8 cellular contexts compared by ENCODE assay signal in the genomic region with DNA sequence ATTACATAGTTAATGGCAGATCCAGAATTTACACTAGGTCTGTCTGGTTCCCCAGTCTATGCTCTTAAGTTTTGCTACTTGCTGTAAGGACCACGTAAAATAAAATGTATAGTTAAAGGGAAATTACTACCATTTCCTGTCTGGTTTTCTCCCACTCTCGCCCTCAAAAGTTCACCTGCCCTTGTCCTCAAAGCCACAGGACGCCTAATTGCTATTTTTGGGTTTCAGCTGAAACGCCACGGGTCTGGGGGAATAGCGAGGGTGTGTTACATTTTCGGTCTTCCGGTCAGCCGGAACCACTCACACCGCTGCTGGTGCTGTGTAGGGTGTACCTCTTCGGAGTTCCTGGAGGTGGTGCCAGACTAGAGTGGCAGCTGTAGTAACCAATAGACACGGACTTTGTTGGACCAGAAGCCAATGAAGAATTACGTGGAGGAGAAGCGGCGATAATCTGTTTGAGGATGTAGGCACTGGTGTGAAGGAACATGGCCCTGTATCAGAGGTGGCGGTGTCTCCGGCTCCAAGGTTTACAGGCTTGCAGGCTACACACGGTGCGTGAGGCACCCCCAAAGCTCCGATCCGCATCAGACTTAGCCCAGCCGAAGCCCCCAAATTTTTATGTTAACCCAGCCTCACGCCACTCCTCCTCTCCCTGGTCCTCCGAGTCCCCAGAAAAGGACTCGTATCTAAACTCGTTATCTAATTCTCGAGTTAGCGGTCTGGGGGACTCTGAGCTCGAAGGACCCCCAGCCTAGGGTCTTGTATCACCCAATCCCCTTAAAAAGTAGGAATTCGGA. TPM values are rescaled to one million over a fixed set of nuclear protein-coding genes. Genes with fewer than 3 reads are reported as not detected.
DNase-seq lines count a peak whose midpoint lies in the region; ATAC-seq and TF ChIP-seq lines count a peak whose summit lies in the region.

Gene TARS2, plus strand, starts transcription at position 454 of the 797 bp plus-strand sequence. Its CDS starts 32 bp downstream, at position 486.

- H3K36me3 Mint-ChIP-seq in WTC11 = peaks cover 26% of the 10 kb centered on the region

- peak within 1 kb of the TSS; percentile 99 for H3K4me3 Mint-ChIP-seq in WTC11

- ATAC-seq in GM18909 (IDR thresholded peaks at IDR 0.05; ENCODE audit: poor library complexity, unreplicated experiment) (peak; percentile 99), HG03175 (IDR thresholded peaks at IDR 0.05; ENCODE audit: unreplicated experiment) (peak; percentile 100), WTC11 (peak; percentile 100)

- POLR2A ChIA-PET in WTC11 (lab: Charles Lee) = interaction anchor here (0.5 to 1.1 kb wide), 2 partner anchors 30 to 45 kb away, joined by 3 read pairs; no protein-coding TSS in a partner anchor

- H3K4me1 Mint-ChIP-seq in WTC11 = peaks cover 5% of the 10 kb centered on the region; the same call in 1 of the 2 replicates

- peak within 1 kb of the TSS; percentile 96 for H3K27ac Mint-ChIP-seq in WTC11

- no peak for TF ChIP-seq CTCF in WTC11 (IDR thresholded peaks at IDR 0.05)

- DNase-seq in AG08395 (ENCODE audit: low spot score) = peak; percentile 98
- peak; percentile 95 for DNase-seq in NCI-H226
- DNase-seq in WTC11 (ENCODE audit: low spot score) = peak; percentile 98
- peak; percentile 94 for DNase-seq in central memory CD4-positive, alpha-beta T cell
- peak; percentile 99 for DNase-seq in iris pigment epithelial cell (ENCODE audit: low read depth)
- DNase-seq in stimulated activated CD4-positive, alpha-beta T cell treated with anti-CD3 and anti-CD28 coated beads, Interleukin-12 subunit alpha, Interleukin-12 subunit beta, amount 100 ng/mL, for 24 hours (ENCODE audit: low read depth in 2 of 2) = peak; percentile 86 to 94

- no peaks in the 10 kb centered on the region for H3K9me3 Mint-ChIP-seq in WTC11

- no peaks in the 10 kb centered on the region for H3K27me3 Mint-ChIP-seq in WTC11 (ENCODE audit: low read depth)

- CTCF ChIA-PET in WTC11 (lab: Charles Lee) = interaction anchor here (0.5 to 2.7 kb wide), 4 partner anchors 15 to 73 kb away, joined by 3 to 7 read pairs (median 4); partner anchors contain the start of gene FALEC

TF ChIP-seq in WTC11, 78 proteins besides CTCF, POLR2A, EP300 and RAD21:
- TF ChIP-seq TEAD1 (CRISPR knock-in tag; IDR thresholded peaks at IDR 0.05) (peak; percentile 88), ETV6 (CRISPR knock-in tag; IDR thresholded peaks at IDR 0.05) (peak; percentile 75), SMAD3 (CRISPR knock-in tag; IDR thresholded peaks at IDR 0.05; ENCODE audit: borderline replicate concordance) (peak; percentile 72), NR2C2 (CRISPR knock-in tag; IDR thresholded peaks at IDR 0.05) (no peak), GABPB1 (CRISPR knock-in tag; IDR thresholded peaks at IDR 0.05) (peak; percentile 88), USF1 (CRISPR knock-in tag; IDR thresholded peaks at IDR 0.05) (peak; percentile 57; the same call in 1 of the 2 replicates), ATF3 (CRISPR knock-in tag; conservative IDR thresholded peaks at IDR 0.05) (no peak), OVOL2 (CRISPR knock-in tag; IDR thresholded peaks at IDR 0.05; ENCODE audit: borderline replicate concordance) (no peak), FOXK1 (CRISPR knock-in tag; IDR thresholded peaks at IDR 0.05) (peak; percentile 96), HMGXB4 (CRISPR knock-in tag; IDR thresholded peaks at IDR 0.05) (peak; percentile 52; the same call in 1 of the 2 replicates), ZNF232 (CRISPR knock-in tag; IDR thresholded peaks at IDR 0.05) (0 out of 2 replicates have a peak, but pooled peaks have one; percentile 67), NFYB (CRISPR knock-in tag; conservative IDR thresholded peaks at IDR 0.05; ENCODE audit: low read depth) (peak; percentile 96), SP1 (CRISPR knock-in tag; conservative IDR thresholded peaks at IDR 0.05) (peak; percentile 91), CREM (CRISPR knock-in tag; IDR thresholded peaks at IDR 0.05) (peak; percentile 73), ZNF423 (CRISPR knock-in tag; IDR thresholded peaks at IDR 0.05) (no peak), ZNF317 (CRISPR knock-in tag; IDR thresholded peaks at IDR 0.05; ENCODE audit: borderline replicate concordance, low read depth) (peak; percentile 84), MAX (CRISPR knock-in tag; IDR thresholded peaks at IDR 0.05) (peak; percentile 72)
- TF ChIP-seq, protein P1, sequence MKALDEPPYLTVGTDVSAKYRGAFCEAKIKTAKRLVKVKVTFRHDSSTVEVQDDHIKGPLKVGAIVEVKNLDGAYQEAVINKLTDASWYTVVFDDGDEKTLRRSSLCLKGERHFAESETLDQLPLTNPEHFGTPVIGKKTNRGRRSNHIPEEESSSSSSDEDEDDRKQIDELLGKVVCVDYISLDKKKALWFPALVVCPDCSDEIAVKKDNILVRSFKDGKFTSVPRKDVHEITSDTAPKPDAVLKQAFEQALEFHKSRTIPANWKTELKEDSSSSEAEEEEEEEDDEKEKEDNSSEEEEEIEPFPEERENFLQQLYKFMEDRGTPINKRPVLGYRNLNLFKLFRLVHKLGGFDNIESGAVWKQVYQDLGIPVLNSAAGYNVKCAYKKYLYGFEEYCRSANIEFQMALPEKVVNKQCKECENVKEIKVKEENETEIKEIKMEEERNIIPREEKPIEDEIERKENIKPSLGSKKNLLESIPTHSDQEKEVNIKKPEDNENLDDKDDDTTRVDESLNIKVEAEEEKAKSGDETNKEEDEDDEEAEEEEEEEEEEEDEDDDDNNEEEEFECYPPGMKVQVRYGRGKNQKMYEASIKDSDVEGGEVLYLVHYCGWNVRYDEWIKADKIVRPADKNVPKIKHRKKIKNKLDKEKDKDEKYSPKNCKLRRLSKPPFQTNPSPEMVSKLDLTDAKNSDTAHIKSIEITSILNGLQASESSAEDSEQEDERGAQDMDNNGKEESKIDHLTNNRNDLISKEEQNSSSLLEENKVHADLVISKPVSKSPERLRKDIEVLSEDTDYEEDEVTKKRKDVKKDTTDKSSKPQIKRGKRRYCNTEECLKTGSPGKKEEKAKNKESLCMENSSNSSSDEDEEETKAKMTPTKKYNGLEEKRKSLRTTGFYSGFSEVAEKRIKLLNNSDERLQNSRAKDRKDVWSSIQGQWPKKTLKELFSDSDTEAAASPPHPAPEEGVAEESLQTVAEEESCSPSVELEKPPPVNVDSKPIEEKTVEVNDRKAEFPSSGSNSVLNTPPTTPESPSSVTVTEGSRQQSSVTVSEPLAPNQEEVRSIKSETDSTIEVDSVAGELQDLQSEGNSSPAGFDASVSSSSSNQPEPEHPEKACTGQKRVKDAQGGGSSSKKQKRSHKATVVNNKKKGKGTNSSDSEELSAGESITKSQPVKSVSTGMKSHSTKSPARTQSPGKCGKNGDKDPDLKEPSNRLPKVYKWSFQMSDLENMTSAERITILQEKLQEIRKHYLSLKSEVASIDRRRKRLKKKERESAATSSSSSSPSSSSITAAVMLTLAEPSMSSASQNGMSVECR (CRISPR knock-in tag; IDR thresholded peaks at IDR 0.05; ENCODE audit: borderline replicate concordance) = 0 out of 2 replicates have a peak, but pooled peaks have one; percentile 62
- TF ChIP-seq, protein P2, sequence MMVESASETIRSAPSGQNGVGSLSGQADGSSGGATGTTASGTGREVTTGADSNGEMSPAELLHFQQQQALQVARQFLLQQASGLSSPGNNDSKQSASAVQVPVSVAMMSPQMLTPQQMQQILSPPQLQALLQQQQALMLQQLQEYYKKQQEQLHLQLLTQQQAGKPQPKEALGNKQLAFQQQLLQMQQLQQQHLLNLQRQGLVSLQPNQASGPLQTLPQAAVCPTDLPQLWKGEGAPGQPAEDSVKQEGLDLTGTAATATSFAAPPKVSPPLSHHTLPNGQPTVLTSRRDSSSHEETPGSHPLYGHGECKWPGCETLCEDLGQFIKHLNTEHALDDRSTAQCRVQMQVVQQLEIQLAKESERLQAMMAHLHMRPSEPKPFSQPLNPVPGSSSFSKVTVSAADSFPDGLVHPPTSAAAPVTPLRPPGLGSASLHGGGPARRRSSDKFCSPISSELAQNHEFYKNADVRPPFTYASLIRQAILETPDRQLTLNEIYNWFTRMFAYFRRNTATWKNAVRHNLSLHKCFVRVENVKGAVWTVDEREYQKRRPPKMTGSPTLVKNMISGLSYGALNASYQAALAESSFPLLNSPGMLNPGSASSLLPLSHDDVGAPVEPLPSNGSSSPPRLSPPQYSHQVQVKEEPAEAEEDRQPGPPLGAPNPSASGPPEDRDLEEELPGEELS (CRISPR knock-in tag; IDR thresholded peaks at IDR 0.05) = 0 out of 2 replicates have a peak, but pooled peaks have one; percentile 25

RNA-seq across cellular contexts. Expression of gene TARS2, which starts in this region (rescaled TPM):
- total RNA-seq in WTC11 (2021) = 42.9 to 51.1 TPM (median 49.7 TPM) in 3 replicates

Comparison
In these comparisons a context has a peak if more than half of its experiments do, and no peak if none do; other contexts are left out.
1. Peak in every context shown above with its lines: DNase-seq and ATAC-seq.